In genomic region chr19:2545416-2546127, GRCh38 we compare ENCODE assay signal across 1 cellular context.
TF ChIP-seq lines count a peak whose summit lies in the region.

No MANE protein-coding gene starts in this region.

TF ChIP-seq in HepG2, 621 proteins besides CTCF, POLR2A, EP300 and RAD21:
- TF ChIP-seq ZNF142 (CRISPR knock-in tag; IDR thresholded peaks at IDR 0.05) (peak; percentile 7; the same call in 1 of the 2 replicates), CEBPG (CRISPR knock-in tag; IDR thresholded peaks at IDR 0.05) (peak; percentile 50), MEIS2 (CRISPR knock-in tag; IDR thresholded peaks at IDR 0.05) (peak; percentile 24; the same call in 1 of the 2 replicates), ZNF576 (CRISPR knock-in tag; IDR thresholded peaks at IDR 0.05) (0 out of 2 replicates have a peak, but pooled peaks have one; percentile 15), ZNF121 (CRISPR knock-in tag; IDR thresholded peaks at IDR 0.05) (peak; percentile 83), KDM2A (CRISPR knock-in tag; IDR thresholded peaks at IDR 0.05; ENCODE audit: borderline replicate concordance, low read depth) (peak; percentile 26; the same call in 1 of the 2 replicates), AKAP8 (CRISPR knock-in tag; IDR thresholded peaks at IDR 0.05) (peak; percentile 18; the same call in 1 of the 2 replicates), REL (CRISPR knock-in tag; conservative IDR thresholded peaks at IDR 0.05) (peak; percentile 48; the same call in 1 of the 2 replicates), ARID2 (CRISPR knock-in tag; IDR thresholded peaks at IDR 0.05; ENCODE audit: borderline replicate concordance) (peak; percentile 2; the same call in 1 of the 2 replicates), ZNF770 (CRISPR knock-in tag; IDR thresholded peaks at IDR 0.05) (peak; percentile 67)
